ENCODE assay signal across 8 cellular contexts in genomic region chr17:82096709-82097186, GRCh38. TPM values are rescaled to one million over a fixed set of nuclear protein-coding genes. Genes with fewer than 3 reads are reported as not detected.
DNase-seq lines count a peak whose midpoint lies in the region; ATAC-seq, FAIRE-seq and TF ChIP-seq lines count a peak whose summit lies in the region.

No MANE protein-coding gene starts in this region.

- H3K27me3 ChIP-seq in esophagus muscularis mucosa: no peaks in the 10 kb centered on the region
- H3K27me3 ChIP-seq in pancreas: no peaks in the 10 kb centered on the region

- no peaks in the 10 kb centered on the region for H3K9me3 ChIP-seq in esophagus muscularis mucosa
- no peaks in the 10 kb centered on the region for H3K9me3 ChIP-seq in pancreas

- CTCF ChIA-PET in Calu3 (lab: Charles Lee) (no interaction called here), RWPE1 (lab: Yijun Ruan, JAX) (interaction anchor here (0.6 to 0.7 kb wide), 4 partner anchors 16 to 106 kb away, joined by 3 to 6 read pairs (median 4); no protein-coding TSS in a partner anchor)

- POLR2A ChIA-PET in RWPE1 (lab: Yijun Ruan, JAX; ENCODE audit: low non-redundant PET): no interaction called here

- H3K4me3 Mint-ChIP-seq in Calu3 (ENCODE audit: low read depth, unreplicated experiment): peak overlapping the region; percentile 87

- H3K27me3 Mint-ChIP-seq in Calu3 (ENCODE audit: unreplicated experiment): no peaks in the 10 kb centered on the region

- peaks cover 77% of the 10 kb centered on the region for H3K36me3 Mint-ChIP-seq in Calu3 (ENCODE audit: insufficient read depth, unreplicated experiment)

- peaks cover 9% of the 10 kb centered on the region for H3K4me1 Mint-ChIP-seq in Calu3 (ENCODE audit: low read depth, unreplicated experiment)

- H3K4me1 ChIP-seq in esophagus muscularis mucosa (peaks cover 33 to 53% (median 50%) of the 10 kb centered on the region in 4 donors), pancreas (peaks cover 9 to 23% (median 10%) of the 10 kb centered on the region in 3 donors)

- H3K36me3 ChIP-seq in esophagus muscularis mucosa (peaks cover 26 to 49% (median 44%) of the 10 kb centered on the region in 4 donors), pancreas (peaks cover 5 to 21% (median 14%) of the 10 kb centered on the region in 3 donors)

- H3K27ac Mint-ChIP-seq in Calu3 (ENCODE audit: unreplicated experiment): peak overlapping the region; percentile 70

- BruUV-seq in Calu3 (replicated peaks; lab: Mats Ljungman, UMichigan): no TSS peak

- TF ChIP-seq EP300 in esophagus muscularis mucosa (IDR thresholded peaks at IDR 0.05): no peak

- TF ChIP-seq CTCF in Calu3 (IDR thresholded peaks at IDR 0.05; ENCODE audit: unreplicated experiment) (no peak), RWPE1 (conservative IDR thresholded peaks at IDR 0.05; ENCODE audit: low read depth) (no peak), esophagus muscularis mucosa (IDR thresholded peaks at IDR 0.05) (no peak), pancreas (IDR thresholded peaks at IDR 0.05) (no peak)

- H3K27ac ChIP-seq in RWPE1: peak overlapping the region; percentile 96
- peak overlapping the region; percentile 88 to 99 (median 95) for H3K27ac ChIP-seq in esophagus muscularis mucosa (replicated peaks in 1 of 4)
- H3K27ac ChIP-seq in pancreas: peak overlapping the region in 1 of 4 donors; percentile 94

- H3K9me3 Mint-ChIP-seq in Calu3 (ENCODE audit: low read depth, unreplicated experiment): no peaks in the 10 kb centered on the region

- no peak for ATAC-seq in pancreas
- ATAC-seq in GM21423 (IDR thresholded peaks at IDR 0.05; ENCODE audit: unreplicated experiment): no peak

- FAIRE-seq in pancreas (lab: Jason Lieb, UNC): no peak

- H3K4me3 ChIP-seq in esophagus muscularis mucosa (peak overlapping the region; percentile 74 to 92 (median 84)), pancreas (peak overlapping the region; percentile 81 to 84 (median 82))

- intact Hi-C loops in Calu3 (cut with micrococcal nuclease; ENCODE audit: unreplicated experiment) (no loop called here), esophagus muscularis mucosa (cut with DNase I) (loop anchor here (5.0 kb wide), 1 partner anchor 64 kb away; the partner anchor contains the start of gene RAC3), pancreas (cut with DNase I) (no loop called here)

- no peak for TF ChIP-seq POLR2A in esophagus muscularis mucosa (IDR thresholded peaks at IDR 0.05; ENCODE audit: low read depth)

- WGBS in esophagus muscularis mucosa: 68% methylated on average over 4 of the region's 8 CpGs
- 61 to 64% methylated on average over 8 of the region's 8 CpGs for WGBS in pancreas, 2 donors

- no peak for DNase-seq in Calu3
- DNase-seq in RWPE1 (ENCODE audit: low spot score): no peak
- DNase-seq in esophagus muscularis mucosa (ENCODE audit: extremely low spot score): no peak
- peak in 3 of 6 donors; percentile 33 to 43 (median 36) for DNase-seq in pancreas
- no peak for DNase-seq in NCI-H1092 treated with DMSO at 0.1 percent for 48 hours (lab: John Stamatoyannopoulos, UW)
- DNase-seq in mucosa of gallbladder (ENCODE audit: low spot score): no peak
- no peak for DNase-seq in NCI-H2029 (lab: John Stamatoyannopoulos, UW)

RNA-seq across cellular contexts. Expression of gene FASN, which starts 1.3 kb away (rescaled TPM):
- total RNA-seq in Calu3 (2022) (346 and 372 TPM in 2 replicates), esophagus muscularis mucosa (10 to 100 TPM; 30.3 to 63.6 (median 44.8) TPM), pancreas (10 to 100 TPM; 12.4 to 69.4 (median 31.5) TPM), mucosa of gallbladder (181 TPM)
- polyA plus RNA-seq in pancreas: 10 to 100 TPM; 31.8 to 50.2 TPM

RNA-seq across cellular contexts. Expression of gene DUS1L, which starts 31.1 kb away (rescaled TPM):
- 132 and 146 TPM in 2 replicates for total RNA-seq in Calu3 (2022)
- total RNA-seq in esophagus muscularis mucosa: 10 to 100 TPM; 42.2 to 77.1 (median 52.6) TPM
- 10 to 100 TPM; 56.0 to 89.2 (median 63.7) TPM for total RNA-seq in pancreas
- polyA plus RNA-seq in pancreas: 100 to 1,000 TPM; 138 to 186 TPM
- total RNA-seq in mucosa of gallbladder: 92.4 TPM

RNA-seq across cellular contexts. Expression of gene GPS1, which starts 45.0 kb away (rescaled TPM):
- total RNA-seq in Calu3 (2022) (114 and 115 TPM in 2 replicates), esophagus muscularis mucosa (100 to 1,000 TPM in 2 of 4 donors, 10 to 100 TPM in 2; 64.4 to 108 (median 85.4) TPM), pancreas (10 to 100 TPM; 43.0 to 61.9 (median 49.1) TPM), mucosa of gallbladder (107 TPM)
- 100 to 1,000 TPM; 142 to 149 TPM for polyA plus RNA-seq in pancreas

RNA-seq across cellular contexts. Expression of gene RFNG, which starts 45.1 kb away (rescaled TPM):
- total RNA-seq in Calu3 (2022) (26.4 and 33.5 TPM in 2 replicates), esophagus muscularis mucosa (10 to 100 TPM; 32.4 to 54.8 (median 42.5) TPM), pancreas (10 to 100 TPM; 18.2 to 30.8 (median 28.4) TPM), mucosa of gallbladder (51.6 TPM)
- polyA plus RNA-seq in pancreas: 10 to 100 TPM; 57.9 to 59.1 TPM

RNA-seq across cellular contexts. Expression of gene DCXR, which starts 59.3 kb away (rescaled TPM):
- total RNA-seq in Calu3 (2022) (87.8 and 95.3 TPM in 2 replicates), esophagus muscularis mucosa (100 to 1,000 TPM in 2 of 4 donors, 10 to 100 TPM in 2; 78.6 to 135 (median 102) TPM), pancreas (10 to 100 TPM; 34.8 to 87.4 (median 51.1) TPM), mucosa of gallbladder (102 TPM)
- 100 to 1,000 TPM in 1 of 2 donors, 10 to 100 TPM in 1; 86.7 to 108 TPM for polyA plus RNA-seq in pancreas
